In the genomic region with DNA sequence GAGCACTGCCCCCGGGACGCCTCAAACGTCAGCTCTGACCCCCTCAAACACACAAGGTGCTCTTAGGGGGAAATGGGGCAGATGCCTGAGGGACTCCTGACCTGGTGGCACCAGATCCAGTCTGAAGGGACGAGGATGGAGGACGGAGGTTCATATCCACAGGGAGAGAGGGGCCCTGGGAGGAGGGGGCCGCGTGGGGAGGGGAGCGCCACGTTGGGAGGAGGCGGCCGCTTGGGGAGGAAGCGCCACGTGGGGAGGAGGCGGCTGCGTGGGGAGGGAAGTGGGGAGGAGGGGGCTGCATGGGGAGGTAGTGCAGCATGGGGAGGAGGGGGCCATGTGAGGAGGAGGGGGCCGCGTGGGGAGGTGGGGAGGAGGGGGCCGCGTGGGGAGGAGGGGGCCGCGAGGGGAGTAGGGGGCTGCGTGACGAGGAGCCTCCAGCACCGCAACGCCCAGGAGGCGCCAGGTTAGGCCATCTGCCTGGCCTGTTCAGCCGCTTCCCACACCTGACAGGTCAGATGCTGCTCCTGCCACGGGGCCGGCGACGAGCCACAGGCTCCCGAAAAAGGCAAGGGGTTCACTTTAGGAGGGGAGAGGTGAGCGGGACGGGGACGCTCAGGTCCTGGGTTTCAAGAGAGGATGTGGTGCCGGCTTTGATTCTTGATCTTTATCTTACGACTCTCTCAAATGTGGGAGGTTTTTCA, we compare ENCODE assay signal across 16 cellular contexts. TPM values are rescaled to one million over a fixed set of nuclear protein-coding genes. Genes with fewer than 3 reads are reported as not detected.
DNase-seq lines count a peak whose midpoint lies in the region; ATAC-seq, FAIRE-seq and TF ChIP-seq lines count a peak whose summit lies in the region.
"Had no signal": no experiment of that assay in that cellular context is flagged by ENCODE, and none has a peak within 500 bp of the region (broad histone marks: within the 10 kb centered on the region; RNA-seq: fewer than 3 reads in every experiment).

No MANE protein-coding gene starts in this region.

- H4K20me1 ChIP-seq in IMR-90 (ENCODE audit: insufficient read depth, low read length) (peaks cover 12% of the 10 kb centered on the region), K562 (replicated peaks; ENCODE audit: control insufficient read depth, insufficient read depth, low read length) (no peaks in the 10 kb centered on the region)

- BruUV-seq in IMR-90 (replicated peaks; lab: Mats Ljungman, UMichigan): no TSS peak
- BruUV-seq in K562 (replicated peaks; lab: Mats Ljungman, UMichigan): no TSS peak

- H3K9me3 ChIP-seq in IMR-90 (ENCODE audit: control insufficient read depth, insufficient read depth, low read length): no peaks in the 10 kb centered on the region
- H3K9me3 ChIP-seq in K562 (replicated peaks; ENCODE audit: control insufficient read depth, insufficient read depth, low read depth, low read length): no peaks in the 10 kb centered on the region
- H3K9me3 ChIP-seq in psoas muscle: no peaks in the 10 kb centered on the region
- H3K9me3 ChIP-seq: body of pancreas, thyroid gland had no signal

- TF ChIP-seq POLR2A in IMR-90 (IDR thresholded peaks at IDR 0.05; ENCODE audit: low read depth, low read length) (no peak), K562 (conservative IDR thresholded peaks at IDR 0.05) (no peak)

- DNase-seq in activated CD4-positive, alpha-beta memory T cell treated with anti-CD3 and anti-CD28 coated beads for 36 hours: no peak
- DNase-seq in activated CD4-positive, alpha-beta memory T cell treated with anti-CD3 and anti-CD28 coated beads, Interleukin-2, amount 10 ng/mL, durations not matched to agents 7 days and 5 days: no peak
- no peak for DNase-seq in IMR-90
- DNase-seq in K562 (ENCODE audit: extremely low read depth in 1 of 4, low spot score in 3 of 4): no peak
- DNase-seq in psoas muscle: peak; percentile 15 to 41
- no peak for DNase-seq in GDM1 (lab: John Stamatoyannopoulos, UW)
- DNase-seq in NCI-H510A (lab: John Stamatoyannopoulos, UW): no peak
- DNase-seq: activated T-cell treated with anti-CD3 and anti-CD28 coated beads, Interleukin-2, amount 50 U/mL, for 4 hours; kidney glomerular epithelial cell; NCI-H2029; NCI-H524; OCI-M1; thyroid gland; WERI-Rb-1 had no signal

- H3K79me2 ChIP-seq in K562 (ENCODE audit: control insufficient read depth, insufficient read depth, low read length): no peaks in the 10 kb centered on the region

- peaks cover 3% of the 10 kb centered on the region for H3K4me1 Mint-ChIP-seq in activated CD4-positive, alpha-beta memory T cell treated with anti-CD3 and anti-CD28 coated beads for 36 hours (ENCODE audit: low read depth)
- H3K4me1 Mint-ChIP-seq in activated CD4-positive, alpha-beta memory T cell treated with anti-CD3 and anti-CD28 coated beads, Interleukin-2, amount 10 ng/mL, durations not matched to agents 7 days and 5 days: peaks cover 5% of the 10 kb centered on the region

- TF ChIP-seq EP300 in K562 (IDR thresholded peaks at IDR 0.05; ENCODE audit: low read length): no peak

- H3K4me3 ChIP-seq in IMR-90 (ENCODE audit: insufficient read depth, low read depth, low read length): no peak overlapping the region
- no peak overlapping the region for H3K4me3 ChIP-seq in K562
- no peak overlapping the region for H3K4me3 ChIP-seq in psoas muscle
- H3K4me3 ChIP-seq: body of pancreas, thyroid gland had no signal

- H3K9me1 ChIP-seq in IMR-90 (ENCODE audit: insufficient read depth, low read length): peaks cover 5% of the 10 kb centered on the region
- H3K9me1 ChIP-seq in K562 (ENCODE audit: control insufficient read depth, insufficient read depth, low read length): no peaks in the 10 kb centered on the region

- H3K56ac ChIP-seq in IMR-90 (ENCODE audit: extremely low read depth, insufficient read depth, low read length): no peak overlapping the region

- intact Hi-C loops in activated CD4-positive, alpha-beta memory T cell treated with anti-CD3 and anti-CD28 coated beads for 36 hours (cut with micrococcal nuclease): no loop called here
- intact Hi-C loops in IMR-90 (cut with micrococcal nuclease): no loop called here
- intact Hi-C loops in K562 (cut with micrococcal nuclease): no loop called here
- intact Hi-C loops in psoas muscle (cut with DNase I): no loop called here

- no peak overlapping the region for H3K14ac ChIP-seq in IMR-90 (replicated peaks; ENCODE audit: low read depth, low read length)

- no peak overlapping the region for H2BK120ac ChIP-seq in IMR-90 (ENCODE audit: low read depth, low read length)

- H3K27ac ChIP-seq in IMR-90 (ENCODE audit: insufficient read depth, low read length): no peak overlapping the region
- H3K27ac ChIP-seq in K562 (ENCODE audit: extremely low read depth, low read depth, low read length): no peak overlapping the region
- no peak overlapping the region for H3K27ac ChIP-seq in psoas muscle
- H3K27ac ChIP-seq: body of pancreas, thyroid gland, WERI-Rb-1 had no signal

- peaks cover 12 to 42% of the 10 kb centered on the region in 2 experiments for H3K79me1 ChIP-seq in IMR-90 (ENCODE audit: low read depth in 1 of 2, low read length in 2 of 2)

- H3K4me1 ChIP-seq in IMR-90 (ENCODE audit: control insufficient read depth, insufficient read depth, low read length) (no peaks in the 10 kb centered on the region), K562 (replicated peaks in 1 of 2; ENCODE audit: control insufficient read depth in 2 of 2, insufficient read depth in 2 of 2, low read length in 2 of 2) (peaks cover 0 to 5% of the 10 kb centered on the region in 2 experiments; a peak in 2 of 5 replicates), psoas muscle (no peaks in the 10 kb centered on the region)
- H3K4me1 ChIP-seq: body of pancreas had no signal

- dilution Hi-C loops in IMR-90 (cut with HindIII; ENCODE audit: low sequenced_read_pairs, unreplicated experiment): no loop called here

- no peak overlapping the region for H3K9ac ChIP-seq in IMR-90 (ENCODE audit: low read depth, low read length)
- H3K9ac ChIP-seq in K562 (ENCODE audit: insufficient read depth in 1 of 2, low read depth in 2 of 2, low read length in 2 of 2): no peak overlapping the region

- H3K4ac ChIP-seq in IMR-90 (ENCODE audit: low read depth, low read length): no peak overlapping the region

- no peak overlapping the region for H2BK15ac ChIP-seq in IMR-90 (ENCODE audit: low read depth, low read length)

- H2BK5ac ChIP-seq in IMR-90 (ENCODE audit: low read depth, low read length, poor library complexity, severe bottlenecking): no peak overlapping the region

- WGBS in IMR-90 (ENCODE audit: extremely low coverage in 2 of 2, insufficient read length in 1 of 2), 2 experiments: 100% methylated on average over 4 of the region's 37 CpGs; no CpG with 5 or more reads in 1 of the 2 experiments
- 87% methylated on average over 5 of the region's 37 CpGs for WGBS in K562 (ENCODE audit: insufficient coverage, low coverage, missing lambda C conversion rate)
- WGBS in psoas muscle, 3 donors: 89 to 92% (median 91%) methylated on average over 32 to 37 of the region's 37 CpGs

- no peak overlapping the region for H2BK20ac ChIP-seq in IMR-90 (ENCODE audit: low read depth, low read length)

- H4K8ac ChIP-seq in IMR-90 (ENCODE audit: low read depth in 2 of 2, low read length in 2 of 2): no peak overlapping the region

- H2AK5ac ChIP-seq in IMR-90 (ENCODE audit: low read depth, low read length): no peak overlapping the region; the same call in 1 of the 2 replicates

- H3K4me2 ChIP-seq in IMR-90 (ENCODE audit: low read depth, low read length): no peak overlapping the region
- no peak overlapping the region for H3K4me2 ChIP-seq in K562 (ENCODE audit: insufficient read depth, low read length)

- H4K91ac ChIP-seq in IMR-90 (ENCODE audit: insufficient read depth, low read depth, low read length): no peak overlapping the region

- no peak overlapping the region for H4K5ac ChIP-seq in IMR-90 (ENCODE audit: low read depth, low read length)

- in situ Hi-C loops in IMR-90 (cut with MboI; ENCODE audit: low sequenced_read_pairs) (no loop called here), K562 (cut with MboI) (no loop called here)

- H3K4me3 Mint-ChIP-seq in activated CD4-positive, alpha-beta memory T cell treated with anti-CD3 and anti-CD28 coated beads for 36 hours: no peak overlapping the region
- H3K4me3 Mint-ChIP-seq in activated CD4-positive, alpha-beta memory T cell treated with anti-CD3 and anti-CD28 coated beads, Interleukin-2, amount 10 ng/mL, durations not matched to agents 7 days and 5 days: no peak overlapping the region
- H3K4me3 Mint-ChIP-seq: activated T-cell treated with anti-CD3 and anti-CD28 coated beads, Interleukin-2, amount 50 U/mL, for 4 hours had no signal

- H3K9me3 Mint-ChIP-seq in activated CD4-positive, alpha-beta memory T cell treated with anti-CD3 and anti-CD28 coated beads for 36 hours: no peaks in the 10 kb centered on the region
- H3K9me3 Mint-ChIP-seq in activated CD4-positive, alpha-beta memory T cell treated with anti-CD3 and anti-CD28 coated beads, Interleukin-2, amount 10 ng/mL, durations not matched to agents 7 days and 5 days: no peaks in the 10 kb centered on the region
- H3K9me3 Mint-ChIP-seq: activated T-cell treated with anti-CD3 and anti-CD28 coated beads, Interleukin-2, amount 50 U/mL, for 4 hours had no signal

- no peak overlapping the region for H3K23ac ChIP-seq in IMR-90 (ENCODE audit: low read depth, low read length)

- no peaks in the 10 kb centered on the region for H3K27me3 ChIP-seq in IMR-90 (ENCODE audit: control insufficient read depth, insufficient read depth, low read length)
- H3K27me3 ChIP-seq in K562 (ENCODE audit: control insufficient read depth in 2 of 2, insufficient read depth in 2 of 2, low read length in 2 of 2): no peaks in the 10 kb centered on the region
- H3K27me3 ChIP-seq in psoas muscle (ENCODE audit: insufficient read depth in 3 of 3, low read length in 2 of 3): no peaks in the 10 kb centered on the region
- H3K27me3 ChIP-seq: body of pancreas, thyroid gland had no signal

- no peak overlapping the region for H3K18ac ChIP-seq in IMR-90 (ENCODE audit: low read depth, low read length)

- no peak for FAIRE-seq in K562 (lab: Jason Lieb, UNC)

- peaks cover 22% of the 10 kb centered on the region for H3K36me3 Mint-ChIP-seq in activated CD4-positive, alpha-beta memory T cell treated with anti-CD3 and anti-CD28 coated beads for 36 hours
- H3K36me3 Mint-ChIP-seq in activated CD4-positive, alpha-beta memory T cell treated with anti-CD3 and anti-CD28 coated beads, Interleukin-2, amount 10 ng/mL, durations not matched to agents 7 days and 5 days (ENCODE audit: low read depth): peaks cover 26% of the 10 kb centered on the region

- POLR2A ChIA-PET in activated CD4-positive, alpha-beta memory T cell treated with anti-CD3 and anti-CD28 coated beads for 36 hours (lab: Charles Lee): no interaction called here
- POLR2A ChIA-PET in activated CD4-positive, alpha-beta memory T cell treated with anti-CD3 and anti-CD28 coated beads, Interleukin-2, amount 10 ng/mL, durations not matched to agents 7 days and 5 days (lab: Charles Lee): no interaction called here
- POLR2A ChIA-PET in IMR-90 (lab: Charles Lee; ENCODE audit: unreplicated experiment) (no interaction called here), K562 (lab: Yijun Ruan, JAX) (no interaction called here)

- TF ChIP-seq RAD21 in IMR-90 (IDR thresholded peaks at IDR 0.05; ENCODE audit: low read length) (no peak), K562 (CRISPR knock-in tag; conservative IDR thresholded peaks at IDR 0.05 in 1 of 2, IDR thresholded peaks at IDR 0.05 in 1 of 2) (no peak)

- H3K36me3 ChIP-seq in IMR-90 (ENCODE audit: control insufficient read depth, insufficient read depth, low read length): peaks cover 57% of the 10 kb centered on the region
- H3K36me3 ChIP-seq in K562 (ENCODE audit: control insufficient read depth, insufficient read depth, low read length): peaks cover 32% of the 10 kb centered on the region; the same call in 2 of the 3 replicates
- peaks cover 0 to 49% of the 10 kb centered on the region in 2 donors for H3K36me3 ChIP-seq in psoas muscle (ENCODE audit: insufficient read depth in 1 of 2, low read depth in 1 of 2)

- no peaks in the 10 kb centered on the region for H3K27me3 Mint-ChIP-seq in activated CD4-positive, alpha-beta memory T cell treated with anti-CD3 and anti-CD28 coated beads for 36 hours
- no peaks in the 10 kb centered on the region for H3K27me3 Mint-ChIP-seq in activated CD4-positive, alpha-beta memory T cell treated with anti-CD3 and anti-CD28 coated beads, Interleukin-2, amount 10 ng/mL, durations not matched to agents 7 days and 5 days

- H2AFZ ChIP-seq in IMR-90 (replicated peaks; ENCODE audit: low read length, poor library complexity) (no peak overlapping the region), K562 (ENCODE audit: low read depth, low read length) (no peak overlapping the region)

- CTCF ChIA-PET in activated CD4-positive, alpha-beta memory T cell treated with anti-CD3 and anti-CD28 coated beads for 36 hours (lab: Charles Lee): no interaction called here
- CTCF ChIA-PET in activated CD4-positive, alpha-beta memory T cell treated with anti-CD3 and anti-CD28 coated beads, Interleukin-2, amount 10 ng/mL, durations not matched to agents 7 days and 5 days (lab: Charles Lee): interaction anchor here (0.6 kb wide), 1 partner anchor 101 kb away, joined by 3 read pairs; no protein-coding TSS in a partner anchor
- CTCF ChIA-PET in IMR-90 (lab: Yijun Ruan, JAX) (no interaction called here), K562 (lab: Yijun Ruan, JAX; ENCODE audit: low intra/inter-chr PET ratio) (no interaction called here)

- no peak for TF ChIP-seq CTCF in IMR-90 (conservative IDR thresholded peaks at IDR 0.05; ENCODE audit: low read depth, low read length)
- no peak for TF ChIP-seq CTCF in K562 (IDR thresholded peaks at IDR 0.05 in 2 of 3, conservative IDR thresholded peaks at IDR 0.05 in 1 of 3; ENCODE audit: insufficient read depth in 2 of 3, low read depth in 1 of 3, low read length in 3 of 3)
- TF ChIP-seq CTCF in psoas muscle (IDR thresholded peaks at IDR 0.05): no peak

- peak overlapping the region; percentile 72 for H2AK9ac ChIP-seq in IMR-90 (replicated peaks; ENCODE audit: low read depth, low read length, poor library complexity)

- ATAC-seq in IMR-90 (ENCODE audit: low read depth) (no peak), K562 (no peak), psoas muscle (no peak), HG02870 (IDR thresholded peaks at IDR 0.05; ENCODE audit: unreplicated experiment) (no peak)
- ATAC-seq: body of pancreas had no signal

- H3K27ac Mint-ChIP-seq in activated CD4-positive, alpha-beta memory T cell treated with anti-CD3 and anti-CD28 coated beads for 36 hours: peak overlapping the region; percentile 28
- H3K27ac Mint-ChIP-seq in activated CD4-positive, alpha-beta memory T cell treated with anti-CD3 and anti-CD28 coated beads, Interleukin-2, amount 10 ng/mL, durations not matched to agents 7 days and 5 days: no peak overlapping the region

RNA-seq across cellular contexts. Expression of gene C13orf46, which starts 36.7 kb away (rescaled TPM):
- total RNA-seq in activated CD4-positive, alpha-beta memory T cell treated with anti-CD3 and anti-CD28 coated beads for 36 hours: 1 to 10 TPM; 1.5 to 1.8 TPM
- total RNA-seq in activated CD4-positive, alpha-beta memory T cell treated with anti-CD3 and anti-CD28 coated beads, Interleukin-2, amount 10 ng/mL, durations not matched to agents 7 days and 5 days: 1 to 10 TPM; 2.5 to 2.9 TPM
- total RNA-seq in IMR-90 (2012; rRNA removed) (under 0.01 TPM in 2 replicates), K562 (2014; rRNA removed) (0.05 TPM in 1 of 2 replicates, not detected in the other), K562 (2014; rRNA removed; fragmentation: Illumina TruSeq; extraction: Trizol) (not detected in 2 replicates), K562 (2015; rRNA removed; fragmentation: Illumina TruSeq; extraction: Trizol) (0.04 TPM in 1 of 2 replicates, not detected in the other), K562 (2021) (0.13 and 0.24 TPM in 2 replicates), psoas muscle (1 to 10 TPM in 1 of 4 donors, under 1 TPM in 3; 0.24 to 2.5 (median 0.73) TPM)
- polyA plus RNA-seq in IMR-90 (2012; rRNA removed) (2.1 and 2.5 TPM in 2 replicates), K562 (2011; rRNA removed) (not detected in 2 replicates), K562 (2014; fragmentation: Illumina TruSeq; extraction: Trizol) (0.06 and 0.10 TPM in 2 replicates), K562 (2014; fragmentation: Nextera tagmentation; extraction: Ambion mirVana) (not detected), K562 (2014; rRNA removed) (0.05 TPM in 2 replicates), psoas muscle (under 1 TPM in 2 of 3 donors, not detected in 1; 0.14 to 0.53 TPM)
- 1.7 and 1.8 TPM in 2 replicates for polyA plus RNA-seq in IMR-90 (2012; cell fraction: cytosol; rRNA removed)
- 8.9 and 10.0 TPM in 2 replicates for polyA plus RNA-seq in IMR-90 (2012; cell fraction: nucleus; rRNA removed; ENCODE audit: low replicate concordance)
- 0.26 and 0.49 TPM in 2 replicates for total RNA-seq in K562 (2011; cell fraction: chromatin; rRNA removed; ENCODE audit: low replicate concordance)
- 0.13 and 0.33 TPM in 2 replicates for total RNA-seq in K562 (2011; cell fraction: nucleolus; rRNA removed)
- 0.22 and 0.23 TPM in 2 replicates for total RNA-seq in K562 (2011; cell fraction: nucleoplasm; rRNA removed)
- 0.03 and 0.06 TPM in 2 replicates for polyA plus RNA-seq in K562 (2011; cell fraction: cytosol; rRNA removed)
- 0.11 TPM in 2 replicates for polyA plus RNA-seq in K562 (2011; cell fraction: nucleus; rRNA removed)
- 0.13 and 0.36 TPM in 2 replicates for polyA plus RNA-seq in K562 (2012)
- not detected in 2 replicates for polyA minus RNA-seq in K562 (2011; rRNA and poly(A)+ RNA removed)
- polyA minus RNA-seq in K562 (2011; cell fraction: cytosol; rRNA and poly(A)+ RNA removed): not detected in 2 replicates
- 0.11 TPM in 1 of 2 replicates, not detected in the other for polyA minus RNA-seq in K562 (2011; cell fraction: nucleus; rRNA and poly(A)+ RNA removed)

Comparison
In these comparisons a context has a peak if more than half of its experiments do, and no peak if none do; other contexts are left out.
1. DNase-seq: peak in psoas muscle (2 of 2); none in activated CD4-positive, alpha-beta memory T cell treated with anti-CD3 and anti-CD28 coated beads for 36 hours (single experiment), activated CD4-positive, alpha-beta memory T cell treated with anti-CD3 and anti-CD28 coated beads, Interleukin-2, amount 10 ng/mL, durations not matched to agents 7 days and 5 days (single experiment), IMR-90 (single experiment), K562 (0 of 4), GDM1 (single experiment) and NCI-H510A (single experiment).